In genomic region chr6:97591955-97592354, GRCh38 we compare ENCODE assay signal across 2 cellular contexts.
TF ChIP-seq lines count a peak whose summit lies in the region.

No MANE protein-coding gene starts in this region.

TF ChIP-seq in GM23338, 12 proteins besides CTCF, POLR2A, EP300 and RAD21 (continued from another document):
- TF ChIP-seq REST (IDR thresholded peaks at IDR 0.05; ENCODE audit: unreplicated experiment) (no peak), ZNF114 (CRISPR knock-in tag; IDR thresholded peaks at IDR 0.05) (no peak), ZNF462 (CRISPR knock-in tag; IDR thresholded peaks at IDR 0.05) (no peak)

TF ChIP-seq in WTC11, 78 proteins besides CTCF, POLR2A, EP300 and RAD21 (continued from another document and continues in another):
- no peak for TF ChIP-seq ARID4B (CRISPR knock-in tag; IDR thresholded peaks at IDR 0.05; ENCODE audit: borderline replicate concordance)
- TF ChIP-seq CBFB (CRISPR knock-in tag; IDR thresholded peaks at IDR 0.05; ENCODE audit: low read depth), result peak; percentile 42; the same call in 1 of the 2 replicates
- no peak for TF ChIP-seq ZBTB43 (CRISPR knock-in tag; IDR thresholded peaks at IDR 0.05)
- no peak for TF ChIP-seq TEAD4 (CRISPR knock-in tag; IDR thresholded peaks at IDR 0.05)
- TF ChIP-seq STAT6 (CRISPR knock-in tag; conservative IDR thresholded peaks at IDR 0.05; ENCODE audit: low read depth), result no peak
- TF ChIP-seq HMGA2 (CRISPR knock-in tag; IDR thresholded peaks at IDR 0.05), result no peak
- no peak for TF ChIP-seq ZNF281 (CRISPR knock-in tag; IDR thresholded peaks at IDR 0.05)
- TF ChIP-seq MAX (CRISPR knock-in tag; IDR thresholded peaks at IDR 0.05), result no peak
- TF ChIP-seq ZMAT4 (CRISPR knock-in tag; IDR thresholded peaks at IDR 0.05), result peak; percentile 30; the same call in 1 of the 2 replicates
- TF ChIP-seq ZNF512 (CRISPR knock-in tag; IDR thresholded peaks at IDR 0.05; ENCODE audit: borderline replicate concordance), result no peak
- TF ChIP-seq AFF4 (CRISPR knock-in tag; IDR thresholded peaks at IDR 0.05; ENCODE audit: borderline replicate concordance), result 0 out of 2 replicates have a peak, but pooled peaks have one; percentile 87
- TF ChIP-seq ZNF232 (CRISPR knock-in tag; IDR thresholded peaks at IDR 0.05), result 0 out of 2 replicates have a peak, but pooled peaks have one; percentile 43
- TF ChIP-seq RORB (CRISPR knock-in tag; IDR thresholded peaks at IDR 0.05), result no peak
- TF ChIP-seq USF2 (CRISPR knock-in tag; IDR thresholded peaks at IDR 0.05), result no peak
- no peak for TF ChIP-seq ZNF121 (CRISPR knock-in tag; IDR thresholded peaks at IDR 0.05)
- TF ChIP-seq MLX (CRISPR knock-in tag; IDR thresholded peaks at IDR 0.05), result no peak
- TF ChIP-seq KAT7 (CRISPR knock-in tag; IDR thresholded peaks at IDR 0.05; ENCODE audit: borderline replicate concordance), result no peak
- TF ChIP-seq PRDM15 (CRISPR knock-in tag; IDR thresholded peaks at IDR 0.05), result no peak
- no peak for TF ChIP-seq TCF7 (CRISPR knock-in tag; IDR thresholded peaks at IDR 0.05; ENCODE audit: low read depth)
- TF ChIP-seq ZNF423 (CRISPR knock-in tag; IDR thresholded peaks at IDR 0.05), result no peak
- no peak for TF ChIP-seq ZNF263 (CRISPR knock-in tag; IDR thresholded peaks at IDR 0.05; ENCODE audit: low read depth)
- no peak for TF ChIP-seq E2F1 (CRISPR knock-in tag; IDR thresholded peaks at IDR 0.05)
- TF ChIP-seq FOXK1 (CRISPR knock-in tag; IDR thresholded peaks at IDR 0.05), result no peak; the same call in 1 of the 2 replicates
- no peak for TF ChIP-seq OVOL2 (CRISPR knock-in tag; IDR thresholded peaks at IDR 0.05; ENCODE audit: borderline replicate concordance)
